1 cellular context compared by ENCODE assay signal in genomic region chr21:44982558-44983244, GRCh38.
TF ChIP-seq lines count a peak whose summit lies in the region.

No MANE protein-coding gene starts in this region.

TF ChIP-seq in HepG2, 621 proteins besides CTCF, POLR2A, EP300 and RAD21 (continued from another document and continues in another):
- TF ChIP-seq, protein P1, sequence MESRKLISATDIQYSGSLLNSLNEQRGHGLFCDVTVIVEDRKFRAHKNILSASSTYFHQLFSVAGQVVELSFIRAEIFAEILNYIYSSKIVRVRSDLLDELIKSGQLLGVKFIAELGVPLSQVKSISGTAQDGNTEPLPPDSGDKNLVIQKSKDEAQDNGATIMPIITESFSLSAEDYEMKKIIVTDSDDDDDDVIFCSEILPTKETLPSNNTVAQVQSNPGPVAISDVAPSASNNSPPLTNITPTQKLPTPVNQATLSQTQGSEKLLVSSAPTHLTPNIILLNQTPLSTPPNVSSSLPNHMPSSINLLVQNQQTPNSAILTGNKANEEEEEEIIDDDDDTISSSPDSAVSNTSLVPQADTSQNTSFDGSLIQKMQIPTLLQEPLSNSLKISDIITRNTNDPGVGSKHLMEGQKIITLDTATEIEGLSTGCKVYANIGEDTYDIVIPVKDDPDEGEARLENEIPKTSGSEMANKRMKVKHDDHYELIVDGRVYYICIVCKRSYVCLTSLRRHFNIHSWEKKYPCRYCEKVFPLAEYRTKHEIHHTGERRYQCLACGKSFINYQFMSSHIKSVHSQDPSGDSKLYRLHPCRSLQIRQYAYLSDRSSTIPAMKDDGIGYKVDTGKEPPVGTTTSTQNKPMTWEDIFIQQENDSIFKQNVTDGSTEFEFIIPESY (CRISPR knock-in tag; IDR thresholded peaks at IDR 0.05), result peak; percentile 13; the same call in 1 of the 2 replicates
- no peak for TF ChIP-seq ZNF577 (CRISPR knock-in tag; IDR thresholded peaks at IDR 0.05; ENCODE audit: borderline replicate concordance, low read depth)
- no peak for TF ChIP-seq ZBTB37 (CRISPR knock-in tag; IDR thresholded peaks at IDR 0.05)
- TF ChIP-seq ZNF12 (CRISPR knock-in tag; IDR thresholded peaks at IDR 0.05), result 0 out of 2 replicates have a peak, but pooled peaks have one; percentile 36
- no peak for TF ChIP-seq HDAC6 (IDR thresholded peaks at IDR 0.05; ENCODE audit: low read depth, low read length)
- peak; percentile 60; the same call in 1 of the 2 replicates for TF ChIP-seq PITX1 (CRISPR knock-in tag; IDR thresholded peaks at IDR 0.05)
- no peak for TF ChIP-seq SOX6 (IDR thresholded peaks at IDR 0.05)
- 0 out of 2 replicates have a peak, but pooled peaks have one; percentile 15 for TF ChIP-seq SOX6 (CRISPR knock-in tag; IDR thresholded peaks at IDR 0.05)
- TF ChIP-seq YEATS2 (CRISPR knock-in tag; IDR thresholded peaks at IDR 0.05; ENCODE audit: borderline replicate concordance), result 0 out of 2 replicates have a peak, but pooled peaks have one; percentile 26
- TF ChIP-seq, protein P2, sequence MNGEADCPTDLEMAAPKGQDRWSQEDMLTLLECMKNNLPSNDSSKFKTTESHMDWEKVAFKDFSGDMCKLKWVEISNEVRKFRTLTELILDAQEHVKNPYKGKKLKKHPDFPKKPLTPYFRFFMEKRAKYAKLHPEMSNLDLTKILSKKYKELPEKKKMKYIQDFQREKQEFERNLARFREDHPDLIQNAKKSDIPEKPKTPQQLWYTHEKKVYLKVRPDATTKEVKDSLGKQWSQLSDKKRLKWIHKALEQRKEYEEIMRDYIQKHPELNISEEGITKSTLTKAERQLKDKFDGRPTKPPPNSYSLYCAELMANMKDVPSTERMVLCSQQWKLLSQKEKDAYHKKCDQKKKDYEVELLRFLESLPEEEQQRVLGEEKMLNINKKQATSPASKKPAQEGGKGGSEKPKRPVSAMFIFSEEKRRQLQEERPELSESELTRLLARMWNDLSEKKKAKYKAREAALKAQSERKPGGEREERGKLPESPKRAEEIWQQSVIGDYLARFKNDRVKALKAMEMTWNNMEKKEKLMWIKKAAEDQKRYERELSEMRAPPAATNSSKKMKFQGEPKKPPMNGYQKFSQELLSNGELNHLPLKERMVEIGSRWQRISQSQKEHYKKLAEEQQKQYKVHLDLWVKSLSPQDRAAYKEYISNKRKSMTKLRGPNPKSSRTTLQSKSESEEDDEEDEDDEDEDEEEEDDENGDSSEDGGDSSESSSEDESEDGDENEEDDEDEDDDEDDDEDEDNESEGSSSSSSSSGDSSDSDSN (CRISPR knock-in tag; IDR thresholded peaks at IDR 0.05), result peak; percentile 28; the same call in 1 of the 2 replicates
- no peak for TF ChIP-seq NR1H2 (CRISPR knock-in tag; IDR thresholded peaks at IDR 0.05; ENCODE audit: borderline replicate concordance, low read depth)
- TF ChIP-seq, protein P3, sequence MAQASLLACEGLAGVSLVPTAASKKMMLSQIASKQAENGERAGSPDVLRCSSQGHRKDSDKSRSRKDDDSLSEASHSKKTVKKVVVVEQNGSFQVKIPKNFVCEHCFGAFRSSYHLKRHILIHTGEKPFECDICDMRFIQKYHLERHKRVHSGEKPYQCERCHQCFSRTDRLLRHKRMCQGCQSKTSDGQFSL (CRISPR knock-in tag; IDR thresholded peaks at IDR 0.05), result no peak
- peak; percentile 68 for TF ChIP-seq ZFX (CRISPR knock-in tag; IDR thresholded peaks at IDR 0.05; ENCODE audit: low read depth)
- no peak for TF ChIP-seq ISX (CRISPR knock-in tag; conservative IDR thresholded peaks at IDR 0.05)
- TF ChIP-seq MTA1 (CRISPR knock-in tag; IDR thresholded peaks at IDR 0.05; ENCODE audit: borderline replicate concordance), result peak; percentile 68; the same call in 1 of the 2 replicates
- TF ChIP-seq CREB1 (IDR thresholded peaks at IDR 0.05), result peak; percentile 34; the same call in 1 of the 2 replicates
- no peak for TF ChIP-seq CREB1 (CRISPR knock-in tag; IDR thresholded peaks at IDR 0.05)
- TF ChIP-seq ZBTB4 (CRISPR knock-in tag; IDR thresholded peaks at IDR 0.05; ENCODE audit: borderline replicate concordance), result peak; percentile 71; the same call in 1 of the 2 replicates
- no peak for TF ChIP-seq KAT2B (IDR thresholded peaks at IDR 0.05; ENCODE audit: borderline replicate concordance, low read depth, low read length)
- TF ChIP-seq, protein P4, sequence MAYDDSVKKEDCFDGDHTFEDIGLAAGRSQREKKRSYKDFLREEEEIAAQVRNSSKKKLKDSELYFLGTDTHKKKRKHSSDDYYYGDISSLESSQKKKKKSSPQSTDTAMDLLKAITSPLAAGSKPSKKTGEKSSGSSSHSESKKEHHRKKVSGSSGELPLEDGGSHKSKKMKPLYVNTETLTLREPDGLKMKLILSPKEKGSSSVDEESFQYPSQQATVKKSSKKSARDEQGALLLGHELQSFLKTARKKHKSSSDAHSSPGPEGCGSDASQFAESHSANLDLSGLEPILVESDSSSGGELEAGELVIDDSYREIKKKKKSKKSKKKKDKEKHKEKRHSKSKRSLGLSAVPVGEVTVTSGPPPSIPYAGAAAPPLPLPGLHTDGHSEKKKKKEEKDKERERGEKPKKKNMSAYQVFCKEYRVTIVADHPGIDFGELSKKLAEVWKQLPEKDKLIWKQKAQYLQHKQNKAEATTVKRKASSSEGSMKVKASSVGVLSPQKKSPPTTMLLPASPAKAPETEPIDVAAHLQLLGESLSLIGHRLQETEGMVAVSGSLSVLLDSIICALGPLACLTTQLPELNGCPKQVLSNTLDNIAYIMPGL (CRISPR knock-in tag; IDR thresholded peaks at IDR 0.05; ENCODE audit: borderline replicate concordance in 1 of 2, low read depth in 1 of 2), result peak in 1 of 2 experiments; percentile 29; a peak in 1 of 4 replicates
- no peak; the same call in 1 of the 2 replicates for TF ChIP-seq ZNF607 (CRISPR knock-in tag; IDR thresholded peaks at IDR 0.05; ENCODE audit: borderline replicate concordance)
- TF ChIP-seq ZNF781 (CRISPR knock-in tag; IDR thresholded peaks at IDR 0.05; ENCODE audit: borderline replicate concordance, not compliant biosample characterization), result peak; percentile 42
- peak; percentile 79 for TF ChIP-seq GATAD2A (CRISPR knock-in tag; IDR thresholded peaks at IDR 0.05)
- TF ChIP-seq EEA1 (CRISPR knock-in tag; IDR thresholded peaks at IDR 0.05; ENCODE audit: borderline replicate concordance), result 0 out of 2 replicates have a peak, but pooled peaks have one; percentile 43
- no peak for TF ChIP-seq ZNF816 (CRISPR knock-in tag; IDR thresholded peaks at IDR 0.05; ENCODE audit: borderline replicate concordance)
- TF ChIP-seq BCL6 (CRISPR knock-in tag; IDR thresholded peaks at IDR 0.05), result peak; percentile 21; the same call in 1 of the 2 replicates
- TF ChIP-seq KLF11 (CRISPR knock-in tag; IDR thresholded peaks at IDR 0.05), result peak; percentile 64; the same call in 1 of the 2 replicates
- no peak for TF ChIP-seq ZNF235 (CRISPR knock-in tag; IDR thresholded peaks at IDR 0.05; ENCODE audit: borderline replicate concordance)
- peak; percentile 63 for TF ChIP-seq ZFY (CRISPR knock-in tag; IDR thresholded peaks at IDR 0.05)
- TF ChIP-seq ZBTB2 (CRISPR knock-in tag; IDR thresholded peaks at IDR 0.05; ENCODE audit: low read depth), result peak; percentile 38; the same call in 1 of the 2 replicates
- TF ChIP-seq RARA (CRISPR knock-in tag; IDR thresholded peaks at IDR 0.05), result peak; percentile 69
- no peak for TF ChIP-seq YEATS4 (CRISPR knock-in tag; IDR thresholded peaks at IDR 0.05; ENCODE audit: borderline replicate concordance)
- TF ChIP-seq SRY (CRISPR knock-in tag; IDR thresholded peaks at IDR 0.05), result peak; percentile 69; the same call in 1 of the 2 replicates
- TF ChIP-seq RBM39 (IDR thresholded peaks at IDR 0.05; ENCODE audit: low read depth, low read length, poor library complexity, severe bottlenecking), result no peak
- TF ChIP-seq, protein P5, sequence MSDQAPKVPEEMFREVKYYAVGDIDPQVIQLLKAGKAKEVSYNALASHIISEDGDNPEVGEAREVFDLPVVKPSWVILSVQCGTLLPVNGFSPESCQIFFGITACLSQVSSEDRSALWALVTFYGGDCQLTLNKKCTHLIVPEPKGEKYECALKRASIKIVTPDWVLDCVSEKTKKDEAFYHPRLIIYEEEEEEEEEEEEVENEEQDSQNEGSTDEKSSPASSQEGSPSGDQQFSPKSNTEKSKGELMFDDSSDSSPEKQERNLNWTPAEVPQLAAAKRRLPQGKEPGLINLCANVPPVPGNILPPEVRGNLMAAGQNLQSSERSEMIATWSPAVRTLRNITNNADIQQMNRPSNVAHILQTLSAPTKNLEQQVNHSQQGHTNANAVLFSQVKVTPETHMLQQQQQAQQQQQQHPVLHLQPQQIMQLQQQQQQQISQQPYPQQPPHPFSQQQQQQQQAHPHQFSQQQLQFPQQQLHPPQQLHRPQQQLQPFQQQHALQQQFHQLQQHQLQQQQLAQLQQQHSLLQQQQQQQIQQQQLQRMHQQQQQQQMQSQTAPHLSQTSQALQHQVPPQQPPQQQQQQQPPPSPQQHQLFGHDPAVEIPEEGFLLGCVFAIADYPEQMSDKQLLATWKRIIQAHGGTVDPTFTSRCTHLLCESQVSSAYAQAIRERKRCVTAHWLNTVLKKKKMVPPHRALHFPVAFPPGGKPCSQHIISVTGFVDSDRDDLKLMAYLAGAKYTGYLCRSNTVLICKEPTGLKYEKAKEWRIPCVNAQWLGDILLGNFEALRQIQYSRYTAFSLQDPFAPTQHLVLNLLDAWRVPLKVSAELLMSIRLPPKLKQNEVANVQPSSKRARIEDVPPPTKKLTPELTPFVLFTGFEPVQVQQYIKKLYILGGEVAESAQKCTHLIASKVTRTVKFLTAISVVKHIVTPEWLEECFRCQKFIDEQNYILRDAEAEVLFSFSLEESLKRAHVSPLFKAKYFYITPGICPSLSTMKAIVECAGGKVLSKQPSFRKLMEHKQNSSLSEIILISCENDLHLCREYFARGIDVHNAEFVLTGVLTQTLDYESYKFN (CRISPR knock-in tag; conservative IDR thresholded peaks at IDR 0.05), result peak; percentile 29; the same call in 1 of the 2 replicates
- TF ChIP-seq AKAP8 (CRISPR knock-in tag; IDR thresholded peaks at IDR 0.05), result peak; percentile 80
- TF ChIP-seq, protein P6, sequence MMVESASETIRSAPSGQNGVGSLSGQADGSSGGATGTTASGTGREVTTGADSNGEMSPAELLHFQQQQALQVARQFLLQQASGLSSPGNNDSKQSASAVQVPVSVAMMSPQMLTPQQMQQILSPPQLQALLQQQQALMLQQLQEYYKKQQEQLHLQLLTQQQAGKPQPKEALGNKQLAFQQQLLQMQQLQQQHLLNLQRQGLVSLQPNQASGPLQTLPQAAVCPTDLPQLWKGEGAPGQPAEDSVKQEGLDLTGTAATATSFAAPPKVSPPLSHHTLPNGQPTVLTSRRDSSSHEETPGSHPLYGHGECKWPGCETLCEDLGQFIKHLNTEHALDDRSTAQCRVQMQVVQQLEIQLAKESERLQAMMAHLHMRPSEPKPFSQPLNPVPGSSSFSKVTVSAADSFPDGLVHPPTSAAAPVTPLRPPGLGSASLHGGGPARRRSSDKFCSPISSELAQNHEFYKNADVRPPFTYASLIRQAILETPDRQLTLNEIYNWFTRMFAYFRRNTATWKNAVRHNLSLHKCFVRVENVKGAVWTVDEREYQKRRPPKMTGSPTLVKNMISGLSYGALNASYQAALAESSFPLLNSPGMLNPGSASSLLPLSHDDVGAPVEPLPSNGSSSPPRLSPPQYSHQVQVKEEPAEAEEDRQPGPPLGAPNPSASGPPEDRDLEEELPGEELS (CRISPR knock-in tag; IDR thresholded peaks at IDR 0.05), result peak; percentile 43; the same call in 1 of the 2 replicates
- peak; percentile 44; the same call in 1 of the 2 replicates for TF ChIP-seq TBX2 (CRISPR knock-in tag; IDR thresholded peaks at IDR 0.05; ENCODE audit: borderline replicate concordance)
- TF ChIP-seq KAT8 (CRISPR knock-in tag; IDR thresholded peaks at IDR 0.05), result no peak
- peak; percentile 84 for TF ChIP-seq ZBTB7A (CRISPR knock-in tag; IDR thresholded peaks at IDR 0.05)
- TF ChIP-seq TFDP1 (CRISPR knock-in tag; IDR thresholded peaks at IDR 0.05; ENCODE audit: borderline replicate concordance), result peak; percentile 52; the same call in 1 of the 2 replicates
